ENCODE assay signal across 8 cellular contexts in the genomic region with DNA sequence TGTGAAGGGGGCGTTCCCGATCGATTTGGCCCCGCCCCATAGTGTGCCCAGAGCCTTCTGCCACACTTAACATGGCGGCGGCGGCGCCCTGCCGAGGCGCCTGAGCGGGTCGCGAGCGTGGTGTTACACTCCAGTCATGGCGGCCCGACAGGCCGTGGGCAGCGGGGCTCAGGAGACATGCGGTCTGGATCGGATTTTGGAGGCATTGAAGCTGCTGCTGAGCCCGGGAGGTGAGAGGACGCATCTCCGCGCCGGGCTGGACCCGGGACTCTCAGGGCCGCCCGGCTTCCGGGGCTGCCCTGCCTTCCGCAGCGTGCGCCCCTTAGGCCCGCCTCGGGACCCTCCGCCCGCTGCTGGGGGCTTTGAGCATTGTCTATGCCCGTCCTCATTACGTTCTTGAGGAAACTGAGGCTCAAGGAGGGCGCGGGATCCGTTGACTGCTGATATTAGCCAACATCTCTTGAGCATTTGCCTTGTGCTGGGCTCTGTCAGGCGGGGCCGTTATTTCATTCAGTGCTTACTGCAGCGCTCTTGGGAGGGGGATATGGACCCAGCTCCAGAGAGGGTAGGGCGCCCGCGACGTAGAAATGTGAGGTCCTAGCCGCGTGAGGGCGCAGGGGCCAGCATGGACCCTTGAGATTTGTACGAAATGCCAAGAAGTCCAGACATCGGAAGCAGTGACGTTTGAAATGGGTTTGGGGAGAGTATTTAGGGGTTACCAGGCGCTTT. TPM values are rescaled to one million over a fixed set of nuclear protein-coding genes. Genes with fewer than 3 reads are reported as not detected.
A peak's percentile ranks its signal among the peaks of the same experiment; 100 is the strongest.
DNase-seq lines count a peak whose midpoint lies in the region; TF ChIP-seq lines count a peak whose summit lies in the region.

A gene (plus strand): TSS at position 50 of the 729 bp plus-strand sequence. CDS start 87 bp downstream, at position 137.

- H3K36me3 ChIP-seq in HAP-1 (replicated peaks) (no peaks in the 10 kb centered on the region), MG63 (no peaks in the 10 kb centered on the region; the same call in 1 of the 2 replicates), neuron (ENCODE audit: insufficient read depth, low read length) (no peaks in the 10 kb centered on the region)

- H3K27me3 ChIP-seq in HAP-1 (ENCODE audit: low read depth) (no peaks in the 10 kb centered on the region), MG63 (no peaks in the 10 kb centered on the region), neuron (ENCODE audit: insufficient read depth, low read length) (no peaks in the 10 kb centered on the region)

- peak; percentile 90 for DNase-seq in G401 (ENCODE audit: low spot score)
- peak; percentile 86 to 91 for DNase-seq in HAP-1 (ENCODE audit: low spot score in 2 of 2)
- peak; percentile 72 for DNase-seq in MG63
- DNase-seq in SIG-M5 treated with dmso at 0.1 percent for 504 hours (lab: John Stamatoyannopoulos, UW; ENCODE audit: unreplicated experiment) = peak; percentile 79
- DNase-seq in activated gamma-delta T cell treated with Interleukin-2 at 50 U/mL for 16 hours = peak; percentile 89
- peak; percentile 67 for DNase-seq in foreskin melanocyte

- in situ Hi-C loops in G401 (cut with HindIII; ENCODE audit: low sequenced_read_pairs) (no loop called here), HAP-1 (cut with MboI; ENCODE audit: low sequenced_read_pairs) (no loop called here)

- TF ChIP-seq CTCF in subcutaneous adipose tissue (IDR thresholded peaks at IDR 0.05; ENCODE audit: low read depth) = no peak

- H2AFZ ChIP-seq in neuron (ENCODE audit: low read depth, low read length) = peak within 1 kb of the TSS; percentile 89

- H3K4me1 ChIP-seq in HAP-1 = peaks cover 10% of the 10 kb centered on the region
- H3K4me1 ChIP-seq in neuron (ENCODE audit: insufficient read depth, low read length) = peaks cover 8% of the 10 kb centered on the region

- no peaks in the 10 kb centered on the region for H3K9me3 ChIP-seq in HAP-1
- H3K9me3 ChIP-seq in MG63 = no peaks in the 10 kb centered on the region
- H3K9me3 ChIP-seq in neuron (ENCODE audit: low read length) = no peaks in the 10 kb centered on the region

- H3K4me3 ChIP-seq in HAP-1 (peak within 1 kb of the TSS; percentile 92), MG63 (peak within 1 kb of the TSS; percentile 74), neuron (ENCODE audit: low read length) (peak within 1 kb of the TSS; percentile 94)

RNA-seq across cellular contexts. Expression of the gene that starts here (rescaled TPM):
- total RNA-seq in G401 (2014; rRNA removed; shearing (Covaris generic)) = 23.8 and 31.5 TPM in 2 replicates
- total RNA-seq in MG63 (2014; rRNA removed; shearing (Covaris generic); ENCODE audit: low replicate concordance) = 10.8 and 17.3 TPM in 2 replicates
- total RNA-seq in subcutaneous adipose tissue = 10 to 100 TPM; 14.3 to 19.4 (median 15.9) TPM

Comparison
In these comparisons a context has a peak if more than half of its experiments do, and no peak if none do; other contexts are left out.
1. Peak in every context shown above with its lines: DNase-seq and H3K4me3 ChIP-seq.